Comparison of ENCODE assay signal across 10 cellular contexts in the genomic region with DNA sequence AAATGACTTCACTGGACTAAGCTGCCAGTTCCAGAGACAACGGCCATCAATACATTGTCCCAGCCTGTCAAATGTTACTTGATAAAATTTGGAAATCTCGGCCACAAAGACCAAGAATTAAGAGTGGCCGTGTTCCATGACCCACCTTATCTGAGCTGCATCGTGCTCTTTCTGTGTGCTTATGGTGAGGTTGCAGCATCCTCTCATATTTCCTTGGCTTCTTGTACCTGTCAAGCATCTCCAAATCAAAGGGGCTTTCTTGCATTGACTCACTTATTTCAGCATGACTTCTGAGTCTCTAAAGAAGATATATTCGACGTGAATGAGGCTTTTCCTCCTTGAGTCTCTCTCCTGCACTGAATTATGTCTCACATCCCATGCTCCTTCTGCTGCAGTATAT.
"Had no signal": no experiment of that assay in that cellular context is flagged by ENCODE, and none has a peak within 500 bp of the region (broad histone marks: within the 10 kb centered on the region; RNA-seq: fewer than 3 reads in every experiment).

No MANE protein-coding gene starts in this region.

- H3K4me2 ChIP-seq: GM23338 had no signal

- H3K9me3 ChIP-seq: HAP-1 had no signal

- H2AFZ ChIP-seq: GM23248, GM23338 had no signal

- DNase-seq: GM23248, GOT3, H7, H9, HCEC 1CT, HFFc6 had no signal

- H3K9me3 Mint-ChIP-seq: GM23338, H9 had no signal

- H3K27ac ChIP-seq: GM23248 had no signal

- H3K36me3 ChIP-seq: HAP-1 had no signal

- H3K4me3 ChIP-seq: GM23248, GM23338, HAP-1 had no signal

- H3K4me3 Mint-ChIP-seq: GM23338, H9, HFFc6 had no signal

- ATAC-seq: GM23338, HCT116 had no signal

- H3K4me1 ChIP-seq: HAP-1 had no signal

- FAIRE-seq: H54 had no signal

- H3K9ac ChIP-seq: GM23248 had no signal

- H3K27ac Mint-ChIP-seq: GM23338, H9, HFFc6 had no signal
